ENCODE assay signal across 15 cellular contexts in genomic region chr19:42774510-42775158, GRCh38. TPM values are rescaled to one million over a fixed set of nuclear protein-coding genes. Genes with fewer than 3 reads are reported as not detected.
"Had no signal": no experiment of that assay in that cellular context is flagged by ENCODE, and none has a peak within 500 bp of the region (broad histone marks: within the 10 kb centered on the region; RNA-seq: fewer than 3 reads in every experiment).

No MANE protein-coding gene starts in this region.

RNA-seq across cellular contexts. Expression of gene PSG8, which starts 9.2 kb away (rescaled TPM):
- total RNA-seq: activated B cell treated with CpG ODN at 0.5 μM for 24 hours; activated CD4-positive, alpha-beta memory T cell treated with anti-CD3 and anti-CD28 coated beads for 36 hours; activated naive CD4-positive, alpha-beta T cell treated with anti-CD3 and anti-CD28 coated beads for 36 hours; activated naive CD4-positive, alpha-beta T cell treated with anti-CD3 and anti-CD28 coated beads, Interleukin-2, amount 50 U/mL, for 72 hours; activated T-cell treated with anti-CD3 and anti-CD28 coated beads, Interleukin-2, amount 50 U/mL, for 4 hours; activated T-helper 1 cell treated with anti-CD3 and anti-CD28 coated beads, Interleukin-12 subunit alpha, Interleukin-12 subunit beta, Interleukin-2, Interleukin-4 antibody, amounts not matched to agents 30 ng/mL and 10 ng/mL and 1 ng/mL, durations not matched to agents 14 hours and 24 hours and 36 hours; adrenal gland; astrocyte; body of pancreas; breast epithelium; cardiac septum; LHCN-M2; NCI-H460; RPMI7951; SJSA1 had no signal
- polyA plus RNA-seq: adrenal gland had no signal

RNA-seq across cellular contexts. Expression of gene PSG3, which starts 34.4 kb away (rescaled TPM):
- total RNA-seq: activated B cell treated with CpG ODN at 0.5 μM for 24 hours; activated CD4-positive, alpha-beta memory T cell treated with anti-CD3 and anti-CD28 coated beads for 36 hours; activated naive CD4-positive, alpha-beta T cell treated with anti-CD3 and anti-CD28 coated beads for 36 hours; activated T-cell treated with anti-CD3 and anti-CD28 coated beads, Interleukin-2, amount 50 U/mL, for 4 hours; activated T-helper 1 cell treated with anti-CD3 and anti-CD28 coated beads, Interleukin-12 subunit alpha, Interleukin-12 subunit beta, Interleukin-2, Interleukin-4 antibody, amounts not matched to agents 30 ng/mL and 10 ng/mL and 1 ng/mL, durations not matched to agents 14 hours and 24 hours and 36 hours; adrenal gland; body of pancreas; breast epithelium; cardiac septum; LHCN-M2; NCI-H460; RPMI7951; SJSA1 had no signal
- polyA plus RNA-seq: adrenal gland had no signal
